Comparison of ENCODE assay signal across 16 cellular contexts in genomic region chr22:27489265-27489675, GRCh38.
A peak's percentile ranks its signal among the peaks of the same experiment; 100 is the strongest.
DNase-seq lines count a peak whose midpoint lies in the region; ATAC-seq and TF ChIP-seq lines count a peak whose summit lies in the region.
"Had no signal": no experiment of that assay in that cellular context is flagged by ENCODE, and none has a peak within 500 bp of the region (broad histone marks: within the 10 kb centered on the region; RNA-seq: fewer than 3 reads in every experiment).

No MANE protein-coding gene starts in this region.

- peak overlapping the region; percentile 23 for H3K27ac ChIP-seq in brain microvascular endothelial cell
- no peak overlapping the region for H3K27ac ChIP-seq in smooth muscle cell (ENCODE audit: low read depth)
- H3K27ac ChIP-seq: heart right ventricle, left lung, suprapubic skin had no signal

- H4K20me1 ChIP-seq in smooth muscle cell (ENCODE audit: low read depth), result no peaks in the 10 kb centered on the region

- in situ Hi-C loops in brain microvascular endothelial cell (cut with HindIII; ENCODE audit: low pct_ligation_motif_present, low sequenced_read_pairs), result no loop called here

- 57% methylated on average over 4 of the region's 4 CpGs for WGBS in smooth muscle cell (ENCODE audit: low lambda C conversion rate)

- H3K4me2 ChIP-seq in smooth muscle cell, result peak overlapping the region; percentile 36

- ATAC-seq in HG02852 (IDR thresholded peaks at IDR 0.05; ENCODE audit: unreplicated experiment), result no peak
- ATAC-seq: activated T-cell treated with anti-CD3 and anti-CD28 coated beads, Interleukin-2, amount 50 U/mL, for 72 hours; T-cell had no signal

- no peak overlapping the region for H2AFZ ChIP-seq in smooth muscle cell (ENCODE audit: low read depth)

- TF ChIP-seq CTCF in brain microvascular endothelial cell (IDR thresholded peaks at IDR 0.05; ENCODE audit: low read depth, low read length, missing control alignments) (no peak), smooth muscle cell (IDR thresholded peaks at IDR 0.05; ENCODE audit: borderline replicate concordance, insufficient read depth, poor library complexity, severe bottlenecking) (no peak)

- peaks cover 10% of the 10 kb centered on the region for H3K4me1 ChIP-seq in smooth muscle cell (ENCODE audit: low read depth)
- H3K4me1 ChIP-seq: HAP-1, left lung, suprapubic skin had no signal

- no peaks in the 10 kb centered on the region for H3K36me3 ChIP-seq in brain microvascular endothelial cell (replicated peaks)
- no peaks in the 10 kb centered on the region for H3K36me3 ChIP-seq in smooth muscle cell (ENCODE audit: low read depth)
- H3K36me3 ChIP-seq: HAP-1, heart right ventricle, left lung, suprapubic skin had no signal

- H3K79me2 ChIP-seq in smooth muscle cell (ENCODE audit: low read depth), result no peaks in the 10 kb centered on the region

- H3K4me3 ChIP-seq in brain microvascular endothelial cell (ENCODE audit: low read depth, low read length) (no peak overlapping the region), smooth muscle cell (no peak overlapping the region)
- H3K4me3 ChIP-seq: HAP-1, heart right ventricle, left lung, suprapubic skin had no signal

- no peaks in the 10 kb centered on the region for H3F3A ChIP-seq in smooth muscle cell (ENCODE audit: low read depth)

- H3K27me3 ChIP-seq in brain microvascular endothelial cell (replicated peaks) (no peaks in the 10 kb centered on the region), smooth muscle cell (ENCODE audit: low read depth) (no peaks in the 10 kb centered on the region)
- H3K27me3 ChIP-seq: suprapubic skin had no signal

- H3K9me3 ChIP-seq in smooth muscle cell (replicated peaks; ENCODE audit: low read depth), result no peaks in the 10 kb centered on the region
- H3K9me3 ChIP-seq: HAP-1, suprapubic skin had no signal

- DNase-seq in HuH-7 (ENCODE audit: low spot score) (peak; percentile 66), brain microvascular endothelial cell (peak; percentile 69), iris pigment epithelial cell (ENCODE audit: low read depth) (peak; percentile 72), smooth muscle cell (lab: John Stamatoyannopoulos, UW; ENCODE audit: unreplicated experiment) (no peak), NCI-H82 treated with DMSO at 0.1 percent for 48 hours (lab: John Stamatoyannopoulos, UW; ENCODE audit: unreplicated experiment) (no peak), NCI-H510A (lab: John Stamatoyannopoulos, UW) (no peak), AML-193 (lab: John Stamatoyannopoulos, UW) (no peak)
- DNase-seq: activated CD4-positive, alpha-beta T cell treated with anti-CD3 and anti-CD28 coated beads for 48 hours; activated T-cell treated with anti-CD3 and anti-CD28 coated beads, Interleukin-2, amount 50 U/mL, for 72 hours; heart right ventricle; left lung; nephron progenitor cell; T-cell had no signal

- no peak overlapping the region for H3K9ac ChIP-seq in smooth muscle cell (ENCODE audit: low read depth)

Comparison
In these comparisons a context has a peak if more than half of its experiments do, and no peak if none do; other contexts are left out.
1. DNase-seq: peak in HuH-7 (single experiment), brain microvascular endothelial cell (single experiment) and iris pigment epithelial cell (single experiment); none in smooth muscle cell (single experiment), NCI-H82 treated with DMSO at 0.1 percent for 48 hours (single experiment), NCI-H510A (single experiment) and AML-193 (0 of 2).